ENCODE assay signal across 21 cellular contexts in the genomic region with DNA sequence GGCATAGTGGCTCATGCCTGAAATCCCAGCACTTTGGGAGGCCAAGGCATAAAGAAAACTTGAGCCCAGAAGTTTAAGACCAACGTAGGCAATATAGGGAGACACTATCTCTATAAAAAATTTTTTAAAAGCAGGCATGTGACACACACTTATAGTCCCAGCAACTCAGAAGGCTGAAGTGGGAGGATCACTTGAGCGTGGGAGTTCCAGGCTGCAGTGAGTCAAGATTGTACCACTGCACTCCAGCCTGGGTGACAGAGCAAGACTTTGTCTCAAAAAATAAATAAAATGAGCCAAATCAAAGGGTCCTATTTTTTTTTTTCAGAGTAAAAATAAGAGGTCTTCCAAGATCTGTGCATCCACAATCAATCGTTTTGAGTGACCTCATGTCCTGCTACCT.
"Had no signal": no experiment of that assay in that cellular context is flagged by ENCODE, and none has a peak within 500 bp of the region (broad histone marks: within the 10 kb centered on the region; RNA-seq: fewer than 3 reads in every experiment).

No MANE protein-coding gene starts in this region.

- H3K9me3 Mint-ChIP-seq: activated naive CD4-positive, alpha-beta T cell treated with anti-CD3 and anti-CD28 coated beads for 36 hours; activated naive CD8-positive, alpha-beta T cell treated with anti-CD3 and anti-CD28 coated beads, Interleukin-2, amount 10 ng/mL, durations not matched to agents 7 days and 5 days; activated T-helper 1 cell treated with anti-CD3 and anti-CD28 coated beads, Interleukin-12 subunit alpha, Interleukin-12 subunit beta, Interleukin-2, Interleukin-4 antibody, amounts not matched to agents 30 ng/mL and 10 ng/mL and 1 ng/mL, durations not matched to agents 14 hours and 24 hours and 36 hours; nephron; stimulated activated naive CD8-positive, alpha-beta T cell treated with anti-CD3 and anti-CD28 coated beads, Interleukin-15, Interleukin-2, amounts not matched to agents 100 ng/mL and 50 ng/mL, for 24 hours; T-helper 2 cell treated with Interferon-gamma antibody and Interleukin-4, amounts not matched to agents 5 μg/mL and 100 μg/mL, for 36 hours; type B pancreatic cell had no signal

- H3K4me1 Mint-ChIP-seq: activated CD4-positive, alpha-beta T cell treated with anti-CD3 and anti-CD28 coated beads for 36 hours; activated naive CD8-positive, alpha-beta T cell treated with anti-CD3 and anti-CD28 coated beads, Interleukin-2, amount 10 ng/mL, durations not matched to agents 7 days and 5 days; nephron had no signal

- H3K36me3 Mint-ChIP-seq: activated naive CD8-positive, alpha-beta T cell treated with anti-CD3 and anti-CD28 coated beads, Interleukin-2, amount 10 ng/mL, durations not matched to agents 7 days and 5 days; type B pancreatic cell had no signal

- H3K27ac Mint-ChIP-seq: activated CD4-positive, alpha-beta T cell treated with anti-CD3 and anti-CD28 coated beads for 36 hours; activated naive CD4-positive, alpha-beta T cell treated with anti-CD3 and anti-CD28 coated beads for 36 hours; activated naive CD8-positive, alpha-beta T cell treated with anti-CD3 and anti-CD28 coated beads, Interleukin-2, amount 10 ng/mL, durations not matched to agents 7 days and 5 days; activated T-helper 1 cell treated with anti-CD3 and anti-CD28 coated beads, Interleukin-12 subunit alpha, Interleukin-12 subunit beta, Interleukin-2, Interleukin-4 antibody, amounts not matched to agents 30 ng/mL and 10 ng/mL and 1 ng/mL, durations not matched to agents 14 hours and 24 hours and 36 hours; nephron; stimulated activated naive CD8-positive, alpha-beta T cell treated with anti-CD3 and anti-CD28 coated beads, Interleukin-15, Interleukin-2, amounts not matched to agents 100 ng/mL and 50 ng/mL, for 24 hours; T-helper 2 cell treated with Interferon-gamma antibody and Interleukin-4, amounts not matched to agents 5 μg/mL and 100 μg/mL, for 36 hours; type B pancreatic cell had no signal

- ATAC-seq: activated CD4-positive, alpha-beta T cell treated with anti-CD3 and anti-CD28 coated beads for 36 hours; left ventricle myocardium superior; right lobe of liver had no signal

- DNase-seq: activated CD4-positive, alpha-beta T cell treated with anti-CD3 and anti-CD28 coated beads for 36 hours; activated CD4-positive, alpha-beta T cell treated with anti-CD3 and anti-CD28 coated beads, Interleukin-2, amount 50 U/mL, for 48 hours; activated CD4-positive, CD25-positive, alpha-beta regulatory T cell; activated CD8-positive, alpha-beta memory T cell treated with anti-CD3 and anti-CD28 coated beads for 24 hours; activated effector memory CD4-positive, alpha-beta T cell treated with anti-CD3 and anti-CD28 coated beads, Interleukin-2, amount 50 U/mL, for 16 hours; activated naive CD4-positive, alpha-beta T cell treated with anti-CD3 and anti-CD28 coated beads for 36 hours; activated naive CD8-positive, alpha-beta T cell treated with anti-CD3 and anti-CD28 coated beads, Interleukin-2, amount 10 ng/mL, durations not matched to agents 7 days and 5 days; amygdala; central memory CD4-positive, alpha-beta T cell; left ventricle myocardium superior; right lobe of liver; stimulated activated CD4-positive, alpha-beta T cell treated with anti-CD3 and anti-CD28 coated beads, Interleukin-12 subunit alpha, Interleukin-12 subunit beta, amount 100 ng/mL, for 4 hours; stimulated activated CD4-positive, alpha-beta T cell treated with anti-CD3 and anti-CD28 coated beads, Interleukin-4, amount 100 ng/mL, for 1 hour; uterus had no signal

- H3K4me3 ChIP-seq: breast epithelium, right lobe of liver, skin epidermis, uterus had no signal

- H3K4me3 Mint-ChIP-seq: activated CD4-positive, alpha-beta T cell treated with anti-CD3 and anti-CD28 coated beads for 36 hours; activated naive CD4-positive, alpha-beta T cell treated with anti-CD3 and anti-CD28 coated beads for 36 hours; activated naive CD8-positive, alpha-beta T cell treated with anti-CD3 and anti-CD28 coated beads, Interleukin-2, amount 10 ng/mL, durations not matched to agents 7 days and 5 days; activated T-helper 1 cell treated with anti-CD3 and anti-CD28 coated beads, Interleukin-12 subunit alpha, Interleukin-12 subunit beta, Interleukin-2, Interleukin-4 antibody, amounts not matched to agents 30 ng/mL and 10 ng/mL and 1 ng/mL, durations not matched to agents 14 hours and 24 hours and 36 hours; nephron; stimulated activated naive CD8-positive, alpha-beta T cell treated with anti-CD3 and anti-CD28 coated beads, Interleukin-15, Interleukin-2, amounts not matched to agents 100 ng/mL and 50 ng/mL, for 24 hours; T-helper 2 cell treated with Interferon-gamma antibody and Interleukin-4, amounts not matched to agents 5 μg/mL and 100 μg/mL, for 36 hours; type B pancreatic cell had no signal
